Comparison of ENCODE assay signal across 1 cellular context in genomic region chr12:121793501-121793835, GRCh38.
TF ChIP-seq lines count a peak whose summit lies in the region.

TSS of gene RHOF (minus strand) at chr12:121793688. CDS start at chr12:121793633, 55 bp downstream.

TF ChIP-seq in neural cell, 6 proteins besides CTCF, POLR2A, EP300 and RAD21 (continued from another document):
- TF ChIP-seq REST (IDR thresholded peaks at IDR 0.05; ENCODE audit: borderline replicate concordance) = no peak
